ENCODE assay signal across 16 cellular contexts in the genomic region with DNA sequence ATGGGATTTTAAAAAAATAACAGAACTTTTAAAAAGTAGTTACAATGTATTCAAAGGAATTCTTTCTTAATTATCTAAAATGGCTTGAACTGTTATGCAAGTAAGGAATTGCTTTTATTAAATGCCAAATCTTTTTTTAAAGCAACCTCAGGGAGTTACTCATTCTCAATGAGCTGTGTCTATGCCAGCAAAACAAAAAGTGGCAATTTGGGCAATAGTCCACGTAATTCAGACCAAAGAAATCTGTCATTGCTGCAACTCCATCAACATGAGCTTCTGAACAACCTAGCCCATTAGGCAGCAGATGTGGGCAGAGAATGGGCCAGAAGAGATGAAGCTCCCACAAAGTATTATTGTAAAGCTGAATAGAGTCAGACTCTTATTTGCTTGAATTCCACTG.
DNase-seq lines count a peak whose midpoint lies in the region; TF ChIP-seq lines count a peak whose summit lies in the region.
"Had no signal": no experiment of that assay in that cellular context is flagged by ENCODE, and none has a peak within 500 bp of the region (broad histone marks: within the 10 kb centered on the region; RNA-seq: fewer than 3 reads in every experiment).

No MANE protein-coding gene starts in this region.

- TF ChIP-seq CTCF in foreskin fibroblast (IDR thresholded peaks at IDR 0.05; ENCODE audit: low read depth, low read length) (no peak), thyroid gland (IDR thresholded peaks at IDR 0.05) (no peak)

- TF ChIP-seq POLR2A in thyroid gland (IDR thresholded peaks at IDR 0.05) = no peak

- peak overlapping the region in 2 of 3 donors; percentile 17 to 48 for H3K27ac ChIP-seq in thyroid gland
- H3K27ac ChIP-seq: 22Rv1, C4-2B, RWPE1 had no signal

- H3K9me3 ChIP-seq in thyroid gland = no peaks in the 10 kb centered on the region

- peak; percentile 24 for DNase-seq in DMS79 treated with DMSO at 0.1 percent for 48 hours (lab: John Stamatoyannopoulos, UW)
- DNase-seq in DMS79 (lab: John Stamatoyannopoulos, UW) = no peak
- DNase-seq in astrocyte of the hippocampus (ENCODE audit: low read depth, low spot score) = peak; percentile 93
- DNase-seq in foreskin fibroblast = peak; percentile 1 to 7
- peak; percentile 30 to 32 for DNase-seq in thyroid gland
- no peak for DNase-seq in COR-L47 (lab: John Stamatoyannopoulos, UW)
- DNase-seq in activated naive CD4-positive, alpha-beta T cell treated with anti-CD3 and anti-CD28 coated beads, Interleukin-2, amount 50 U/mL, for 16 hours = no peak
- DNase-seq in pons (ENCODE audit: low spot score) = no peak
- DNase-seq: NCI-H1092; NCI-H2227 treated with DMSO at 0.1 percent for 48 hours; NK-92 treated with Interleukin-12 subunit alpha and Interleukin-12 subunit beta, amount 100 ng/mL, for 24 hours; OCI-M1 had no signal

- H3K27me3 ChIP-seq in thyroid gland = no peaks in the 10 kb centered on the region

- intact Hi-C loops in thyroid gland (cut with DNase I) = no loop called here

- 3% methylated on average over 1 of the region's 1 CpG for WGBS in thyroid gland, 2 donors

- H3K4me3 ChIP-seq in foreskin fibroblast (ENCODE audit: low read depth in 1 of 2, low read length in 2 of 2) (no peak overlapping the region), thyroid gland (replicated peaks in 1 of 3) (no peak overlapping the region)
- H3K4me3 ChIP-seq: GM12878 had no signal

- peaks cover 11 to 20% of the 10 kb centered on the region in 2 donors for H3K4me1 ChIP-seq in thyroid gland

- H3K36me3 ChIP-seq in thyroid gland = no peaks in the 10 kb centered on the region

Comparison
In these comparisons a context has a peak if more than half of its experiments do, and no peak if none do; other contexts are left out.
1. DNase-seq: peak in DMS79 treated with DMSO at 0.1 percent for 48 hours (single experiment), astrocyte of the hippocampus (single experiment), foreskin fibroblast (2 of 2) and thyroid gland (2 of 2); none in DMS79 (single experiment), COR-L47 (single experiment), activated naive CD4-positive, alpha-beta T cell treated with anti-CD3 and anti-CD28 coated beads, Interleukin-2, amount 50 U/mL, for 16 hours (single experiment) and pons (single experiment).